Comparison of ENCODE assay signal across 16 cellular contexts in genomic region chr7:144259067-144259466, GRCh38. TPM values are rescaled to one million over a fixed set of nuclear protein-coding genes. Genes with fewer than 3 reads are reported as not detected.
"Had no signal": no experiment of that assay in that cellular context is flagged by ENCODE, and none has a peak within 500 bp of the region (broad histone marks: within the 10 kb centered on the region; RNA-seq: fewer than 3 reads in every experiment).

No MANE protein-coding gene starts in this region.

RNA-seq across cellular contexts. Expression of gene OR2A7, which starts 5.5 kb away (rescaled TPM):
- total RNA-seq: dermis microvascular lymphatic vessel endothelial cell, lung microvascular endothelial cell, myocyte had no signal

RNA-seq across cellular contexts. Expression of gene CTAGE8, which starts 10.0 kb away (rescaled TPM):
- total RNA-seq: glomerular endothelial cell, left ventricle myocardium superior, lung microvascular endothelial cell, myocyte had no signal

RNA-seq across cellular contexts. Expression of gene OR2A42, which starts 19.7 kb away (rescaled TPM):
- total RNA-seq: colonic mucosa, dermis microvascular lymphatic vessel endothelial cell, endodermal cell, esophagus mucosa, glomerular endothelial cell, left lung, left ventricle myocardium superior, lower lobe of right lung, lung microvascular endothelial cell, mesenteric fat pad, myocyte had no signal
- polyA plus RNA-seq: keratinocyte had no signal

RNA-seq across cellular contexts. Expression of gene OR2A1, which starts 53.2 kb away (rescaled TPM):
- total RNA-seq: colonic mucosa, endodermal cell, esophagus mucosa, esophagus squamous epithelium, glomerular endothelial cell, kidney epithelial cell, left cardiac atrium, left lung, left ventricle myocardium superior, lung microvascular endothelial cell, mucosa of descending colon, myocyte had no signal
- polyA plus RNA-seq: keratinocyte had no signal
